Comparison of ENCODE assay signal across 8 cellular contexts in the genomic region with DNA sequence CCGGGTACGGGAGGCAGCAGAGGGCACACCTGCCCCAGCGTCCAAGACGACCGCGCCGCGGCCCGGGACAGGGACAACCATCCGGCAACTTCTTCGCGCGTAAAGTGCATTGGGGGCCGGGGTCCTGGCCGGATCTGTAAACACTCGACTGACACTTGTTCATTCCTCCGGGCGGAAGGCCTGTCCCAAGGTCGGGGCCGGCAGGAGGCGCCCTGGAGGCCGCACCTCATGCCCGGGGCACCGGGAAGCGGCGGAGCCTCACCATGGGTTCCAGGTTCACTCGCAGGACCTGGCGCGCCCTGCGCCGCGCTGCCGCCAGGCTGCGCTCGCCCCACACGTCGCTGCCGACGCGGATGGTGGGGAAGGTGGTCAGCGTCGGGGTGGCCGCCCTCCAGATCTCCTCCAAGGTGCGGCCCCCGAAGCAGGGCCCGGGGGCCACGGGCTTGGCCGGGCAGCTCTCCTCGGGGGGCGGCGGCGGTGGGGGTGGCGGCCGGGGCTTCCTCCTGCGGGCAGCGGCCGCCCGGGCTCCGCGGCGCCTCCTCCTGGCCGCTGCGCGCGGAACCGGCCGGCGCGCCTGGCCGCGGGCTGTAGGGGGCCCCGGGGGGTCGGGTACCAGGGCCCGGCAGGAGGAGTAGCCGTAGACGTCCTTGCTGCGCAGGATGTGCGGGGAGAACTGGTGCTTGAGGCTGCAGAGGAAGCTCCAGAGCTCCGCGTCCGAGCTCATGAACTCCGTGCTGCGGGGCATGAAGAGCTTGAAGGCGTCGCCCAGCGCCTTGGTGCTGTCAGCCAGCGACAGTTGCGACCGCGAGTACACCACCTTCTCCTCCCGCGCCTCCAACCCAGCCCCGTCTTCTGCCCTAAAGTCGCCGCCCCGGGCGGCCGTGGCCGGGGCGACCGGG. TPM values are rescaled to one million over a fixed set of nuclear protein-coding genes. Genes with fewer than 3 reads are reported as not detected.
DNase-seq lines count a peak whose midpoint lies in the region; ATAC-seq and TF ChIP-seq lines count a peak whose summit lies in the region.

No MANE protein-coding gene starts in this region.

- peak overlapping the region; percentile 58 to 100 for H3K14ac ChIP-seq in mesenchymal stem cell (ENCODE audit: low read length in 2 of 2)

- peak; percentile 67 for ATAC-seq in GM18907 (IDR thresholded peaks at IDR 0.05; ENCODE audit: unreplicated experiment)
- ATAC-seq in HG03139 (IDR thresholded peaks at IDR 0.05; ENCODE audit: unreplicated experiment), result peak; percentile 51
- peak; percentile 66 for ATAC-seq in activated CD8-positive, alpha-beta T cell treated with anti-CD3 and anti-CD28 coated beads for 36 hours

- DNase-seq in BE2C (peak; percentile 92), NCI-H510A treated with DMSO at 0.1 percent for 48 hours (lab: John Stamatoyannopoulos, UW) (peak; percentile 14), mesenchymal stem cell (peak; percentile 75)
- peak; percentile 92 for DNase-seq in activated CD8-positive, alpha-beta T cell treated with anti-CD3 and anti-CD28 coated beads for 36 hours
- DNase-seq in effector memory CD4-positive, alpha-beta T cell, result peak; percentile 45 to 64 (median 59)
- DNase-seq in stimulated activated CD8-positive, alpha-beta memory T cell treated with anti-CD3 and anti-CD28 coated beads, Interleukin-15, amount 100 ng/mL, for 24 hours (ENCODE audit: low read depth), result peak; percentile 59

- under 1% methylated on average over 70 of the region's 101 CpGs for WGBS in mesenchymal stem cell

- H4K91ac ChIP-seq in mesenchymal stem cell (ENCODE audit: low read length), result peak overlapping the region; percentile 81

- no peaks in the 10 kb centered on the region for H3K27me3 ChIP-seq in BE2C
- H3K27me3 ChIP-seq in effector memory CD4-positive, alpha-beta T cell (replicated peaks; ENCODE audit: control insufficient read depth, insufficient read depth, low read length, poor library complexity, severe bottlenecking), result no peaks in the 10 kb centered on the region
- H3K27me3 ChIP-seq in mesenchymal stem cell (ENCODE audit: control insufficient read depth in 1 of 2, insufficient read depth in 1 of 2, low read length in 2 of 2), result no peaks in the 10 kb centered on the region

- peak overlapping the region; percentile 25 to 99 for H3K23ac ChIP-seq in mesenchymal stem cell (ENCODE audit: low read length in 2 of 2)

- H3K36me3 Mint-ChIP-seq in activated CD8-positive, alpha-beta T cell treated with anti-CD3 and anti-CD28 coated beads for 36 hours (ENCODE audit: low read depth), result peaks cover 7% of the 10 kb centered on the region

- H2AK5ac ChIP-seq in mesenchymal stem cell (ENCODE audit: low read length, severe bottlenecking), result peak overlapping the region; percentile 70

- peak overlapping the region; percentile 87 for H3K4me3 Mint-ChIP-seq in activated CD8-positive, alpha-beta T cell treated with anti-CD3 and anti-CD28 coated beads for 36 hours

- peak overlapping the region; percentile 93 for H3K27ac Mint-ChIP-seq in activated CD8-positive, alpha-beta T cell treated with anti-CD3 and anti-CD28 coated beads for 36 hours

- H4K8ac ChIP-seq in mesenchymal stem cell (ENCODE audit: low read length), result peak overlapping the region; percentile 83

- H2BK5ac ChIP-seq in mesenchymal stem cell (ENCODE audit: low read depth, low read length, poor library complexity, severe bottlenecking), result peak overlapping the region; percentile 95

- H3K27me3 Mint-ChIP-seq in activated CD8-positive, alpha-beta T cell treated with anti-CD3 and anti-CD28 coated beads for 36 hours, result no peaks in the 10 kb centered on the region

- no peaks in the 10 kb centered on the region for H3K9me3 Mint-ChIP-seq in activated CD8-positive, alpha-beta T cell treated with anti-CD3 and anti-CD28 coated beads for 36 hours

- peak overlapping the region; percentile 96 for H2AFZ ChIP-seq in mesenchymal stem cell (ENCODE audit: low read depth, low read length)

- H2BK15ac ChIP-seq in mesenchymal stem cell (ENCODE audit: low read depth, poor library complexity, severe bottlenecking), result peak overlapping the region; percentile 99

- POLR2A ChIA-PET in activated CD8-positive, alpha-beta T cell treated with anti-CD3 and anti-CD28 coated beads for 36 hours (lab: Charles Lee), result interaction anchor here (0.6 to 2.4 kb wide), 10 partner anchors 12 to 492 kb away, joined by 3 to 13 read pairs (median 4); partner anchors contain the start of gene NAMPT

- intact Hi-C loops in activated CD8-positive, alpha-beta T cell treated with anti-CD3 and anti-CD28 coated beads for 36 hours (cut with micrococcal nuclease), result loop anchor here (5.0 to 10.0 kb wide), 2 partner anchors 485 to 507 kb away; partner anchors contain the start of gene HBP1

- H3K36me3 ChIP-seq in BE2C, result no peaks in the 10 kb centered on the region
- H3K36me3 ChIP-seq in effector memory CD4-positive, alpha-beta T cell (ENCODE audit: control insufficient read depth, insufficient read depth, low read length), result no peaks in the 10 kb centered on the region
- H3K36me3 ChIP-seq in mesenchymal stem cell (ENCODE audit: control insufficient read depth in 1 of 2, insufficient read depth in 2 of 2, low read depth in 1 of 2, low read length in 2 of 2), result peaks cover 0 to 14% of the 10 kb centered on the region in 2 experiments

- H3K4me3 ChIP-seq in BE2C (ENCODE audit: low read depth, low read length) (peak overlapping the region; percentile 71), mesenchymal stem cell (ENCODE audit: insufficient read depth in 1 of 2, low read depth in 1 of 2, low read length in 2 of 2) (peak overlapping the region; percentile 82 to 97)
- H3K4me3 ChIP-seq in effector memory CD4-positive, alpha-beta T cell (ENCODE audit: insufficient read depth, low read depth, low read length, poor library complexity, severe bottlenecking), result peak overlapping the region; percentile 65

- peaks cover 3% of the 10 kb centered on the region for H3K79me1 ChIP-seq in mesenchymal stem cell (replicated peaks; ENCODE audit: low read length, poor library complexity, severe bottlenecking)

- no peaks in the 10 kb centered on the region for H3K4me1 ChIP-seq in BE2C
- peaks cover 13% of the 10 kb centered on the region for H3K4me1 ChIP-seq in effector memory CD4-positive, alpha-beta T cell (ENCODE audit: control insufficient read depth, insufficient read depth, low read length, poor library complexity, severe bottlenecking)
- H3K4me1 ChIP-seq in mesenchymal stem cell (ENCODE audit: control insufficient read depth, insufficient read depth, low read depth, low read length), result no peaks in the 10 kb centered on the region

- H3K9ac ChIP-seq in mesenchymal stem cell (ENCODE audit: low read length), result peak overlapping the region; percentile 95

- peak; percentile 87 for TF ChIP-seq CTCF in BE2C (IDR thresholded peaks at IDR 0.05; ENCODE audit: low read depth, low read length)
- peak; percentile 88 for TF ChIP-seq CTCF in activated CD8-positive, alpha-beta T cell treated with anti-CD3 and anti-CD28 coated beads for 36 hours (IDR thresholded peaks at IDR 0.05)

- peak overlapping the region; percentile 91 to 100 for H3K18ac ChIP-seq in mesenchymal stem cell (ENCODE audit: low read depth in 1 of 2, low read length in 2 of 2)

- H3K4me1 Mint-ChIP-seq in activated CD8-positive, alpha-beta T cell treated with anti-CD3 and anti-CD28 coated beads for 36 hours (ENCODE audit: low read depth), result peaks cover 31% of the 10 kb centered on the region

- peak overlapping the region in 1 of 2 experiments; percentile 97 for H2BK12ac ChIP-seq in mesenchymal stem cell (ENCODE audit: low read length in 2 of 2)

- H3K4me2 ChIP-seq in mesenchymal stem cell (ENCODE audit: low read length, poor library complexity, severe bottlenecking), result peak overlapping the region; percentile 77

- H2BK120ac ChIP-seq in mesenchymal stem cell (ENCODE audit: low read depth, low read length), result peak overlapping the region; percentile 100

- no peaks in the 10 kb centered on the region for H3K9me3 ChIP-seq in BE2C
- no peaks in the 10 kb centered on the region for H3K9me3 ChIP-seq in effector memory CD4-positive, alpha-beta T cell (ENCODE audit: control insufficient read depth, low read length)
- no peaks in the 10 kb centered on the region for H3K9me3 ChIP-seq in mesenchymal stem cell (ENCODE audit: control insufficient read depth, low read length)

- H3K27ac ChIP-seq in effector memory CD4-positive, alpha-beta T cell (ENCODE audit: insufficient read depth, low read length, poor library complexity, severe bottlenecking), result peak overlapping the region; percentile 72
- peak overlapping the region; percentile 92 for H3K27ac ChIP-seq in mesenchymal stem cell (ENCODE audit: low read length, poor library complexity, severe bottlenecking)

- peak overlapping the region; percentile 99 to 100 for H3K4ac ChIP-seq in mesenchymal stem cell (ENCODE audit: low read depth in 1 of 2, low read length in 2 of 2)

- CTCF ChIA-PET in activated CD8-positive, alpha-beta T cell treated with anti-CD3 and anti-CD28 coated beads for 36 hours (lab: Charles Lee), result interaction anchor here (0.6 to 8.2 kb wide), 36 partner anchors 9 to 589 kb away, joined by 3 to 138 read pairs (median 4); no protein-coding TSS in a partner anchor

RNA-seq across cellular contexts. Expression of gene CCDC71L, which starts 0.7 kb away (rescaled TPM):
- polyA plus RNA-seq in BE2C (2012; ENCODE audit: insufficient read depth, insufficient read length, low read depth), result 23.8 TPM
- total RNA-seq in activated CD8-positive, alpha-beta T cell treated with anti-CD3 and anti-CD28 coated beads for 36 hours, result 10 to 100 TPM; 18.2 to 20.9 TPM
- 24.1 TPM for polyA plus RNA-seq in mesenchymal stem cell (2013, experiment 1 of 2)
- polyA plus RNA-seq in mesenchymal stem cell (2013, experiment 2 of 2), result 29.2 TPM

Comparison
In these comparisons a context has a peak if more than half of its experiments do, and no peak if none do; other contexts are left out.
1. Peak in every context shown above with its lines: DNase-seq, ATAC-seq, H3K4me3 ChIP-seq and H3K27ac ChIP-seq.
2. DNase-seq: peak in every context shown above with its lines; median percentile 92 in BE2C; 92 in activated CD8-positive, alpha-beta T cell treated with anti-CD3 and anti-CD28 coated beads for 36 hours; 75 in mesenchymal stem cell; 59 in effector memory CD4-positive, alpha-beta T cell; 59 in stimulated activated CD8-positive, alpha-beta memory T cell treated with anti-CD3 and anti-CD28 coated beads, Interleukin-15, amount 100 ng/mL, for 24 hours; 14 in NCI-H510A treated with DMSO at 0.1 percent for 48 hours.